ENCODE assay signal across 20 cellular contexts in the genomic region with DNA sequence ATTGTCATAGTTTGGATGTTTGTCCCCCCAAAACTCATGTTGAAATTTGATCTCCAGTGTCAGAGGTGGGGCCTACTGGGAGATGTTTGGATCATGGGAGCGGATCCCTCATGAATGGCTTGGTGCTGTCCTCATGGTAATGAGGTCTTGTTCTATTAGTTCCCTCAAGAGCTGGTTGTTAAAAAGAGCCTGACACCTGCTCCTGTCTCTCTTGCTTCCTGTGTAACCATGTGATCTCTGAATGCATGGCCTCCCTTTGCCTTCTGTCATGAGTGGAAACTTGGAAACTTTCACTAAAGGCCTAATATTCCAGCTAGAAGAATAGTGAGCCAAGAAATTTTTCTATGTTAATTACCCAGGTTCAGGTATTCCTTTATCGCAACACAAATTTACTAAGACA.
"Had no signal": no experiment of that assay in that cellular context is flagged by ENCODE, and none has a peak within 500 bp of the region (broad histone marks: within the 10 kb centered on the region; RNA-seq: fewer than 3 reads in every experiment).

No MANE protein-coding gene starts in this region.

- H3K27me3 ChIP-seq: MG63 had no signal

- DNase-seq: IMR-90, Karpas-422, KG1, MG63, NCI-H1092 treated with DMSO at 0.1 percent for 48 hours, NCI-H1436, NCI-H187, NCI-H2029, NCI-H2081 treated with DMSO at 0.1 percent for 48 hours, NCI-H2171 treated with DMSO at 0.1 percent for 48 hours, NCI-H345, NCI-H446 treated with DMSO at 0.1 percent for 48 hours, NCI-H510A treated with DMSO at 0.1 percent for 48 hours, NCI-H774, Right ventricle myocardium superior, RPMI8226, SIG-M5, SK-N-SH, T-helper 1 cell, T-helper 17 cell had no signal

- H3K36me3 ChIP-seq: MG63 had no signal

- H3K9ac ChIP-seq: SK-N-SH had no signal

- H3K4me3 ChIP-seq: MG63 had no signal

- H3K4me2 ChIP-seq: SK-N-SH had no signal

- H3K9me3 ChIP-seq: MG63, SK-N-SH had no signal
